Comparison of ENCODE assay signal across 25 cellular contexts in the genomic region with DNA sequence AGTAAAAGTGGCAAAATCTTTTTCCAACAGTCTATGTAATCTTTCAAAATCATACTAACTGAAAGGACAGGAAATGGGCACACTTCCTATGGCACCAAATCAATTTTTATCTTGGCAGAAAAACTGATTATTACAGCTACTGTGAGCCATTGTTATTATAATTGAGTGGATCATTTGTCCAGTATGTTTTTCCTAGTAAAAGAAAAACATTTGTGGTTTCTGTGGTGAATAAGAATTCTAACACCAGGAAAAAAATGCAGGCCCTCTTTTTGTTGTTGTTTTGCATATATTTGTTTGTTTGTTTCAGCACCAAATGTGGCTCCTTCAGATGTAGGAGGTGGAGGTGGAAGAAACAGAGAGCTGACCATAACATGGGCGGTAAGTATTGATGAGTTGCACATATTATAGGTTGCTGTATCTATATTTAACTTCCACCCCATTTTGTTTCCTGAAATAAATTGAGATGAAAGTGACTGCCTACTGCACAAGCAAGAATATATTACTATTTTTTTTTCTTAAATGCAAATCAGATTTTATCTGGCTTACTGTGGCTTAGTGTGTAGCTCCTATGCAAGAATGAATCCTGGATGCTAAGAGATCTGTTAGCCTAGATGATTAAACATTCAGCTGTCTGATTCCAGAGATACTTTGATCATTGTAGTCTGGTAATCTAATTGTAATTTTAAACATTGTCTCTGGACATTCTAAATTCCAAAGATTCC.
A peak's percentile ranks its signal among the peaks of the same experiment; 100 is the strongest.
DNase-seq lines count a peak whose midpoint lies in the region; TF ChIP-seq lines count a peak whose summit lies in the region.
"Had no signal": no experiment of that assay in that cellular context is flagged by ENCODE, and none has a peak within 500 bp of the region (broad histone marks: within the 10 kb centered on the region; RNA-seq: fewer than 3 reads in every experiment).

No MANE protein-coding gene starts in this region.

- TF ChIP-seq CTCF in astrocyte of the cerebellum (IDR thresholded peaks at IDR 0.05; ENCODE audit: low read depth, low read length, missing control alignments) (no peak), fibroblast of pulmonary artery (IDR thresholded peaks at IDR 0.05; ENCODE audit: low read length, missing control alignments) (no peak)

- H3K4me3 ChIP-seq in astrocyte of the cerebellum (ENCODE audit: low read depth, low read length): no peak overlapping the region
- no peak overlapping the region for H3K4me3 ChIP-seq in fibroblast of pulmonary artery (replicated peaks; ENCODE audit: low read depth, low read length)
- H3K4me3 ChIP-seq: body of pancreas, colonic mucosa, hepatocyte, neural progenitor cell, Peyer's patch, SJCRH30, skin epidermis had no signal

- in situ Hi-C loops in astrocyte of the cerebellum (cut with HindIII; ENCODE audit: low sequenced_read_pairs): no loop called here

- DNase-seq in NCI-H2029 treated with DMSO at 0.1 percent for 48 hours (lab: John Stamatoyannopoulos, UW): peak; percentile 7
- DNase-seq in NCI-H2029 (lab: John Stamatoyannopoulos, UW): no peak
- peak; percentile 61 for DNase-seq in astrocyte of the cerebellum (ENCODE audit: low read depth)
- DNase-seq in fibroblast of pulmonary artery (ENCODE audit: low read depth): peak; percentile 1
- DNase-seq in stromal cell of bone marrow (ENCODE audit: low read depth): peak; percentile 54
- DNase-seq in stimulated activated naive CD4-positive, alpha-beta T cell treated with Interleukin-2 at 50 U/mL for 16 hours (lab: John Stamatoyannopoulos, UW): no peak
- DNase-seq in NCI-H2196 treated with DMSO at 0.1 percent for 48 hours (lab: John Stamatoyannopoulos, UW; ENCODE audit: unreplicated experiment): no peak
- no peak for DNase-seq in activated CD4-positive, CD25-positive, alpha-beta regulatory T cell (lab: John Stamatoyannopoulos, UW)
- DNase-seq: activated CD4-positive, alpha-beta T cell treated with anti-CD3 and anti-CD28 coated beads, Interleukin-2, amount 10 ng/mL, durations not matched to agents 24 days and 14 days; activated naive CD4-positive, alpha-beta T cell treated with anti-CD3 and anti-CD28 coated beads, Interleukin-2, amount 50 U/mL, for 16 hours; BE2C; body of pancreas; colonic mucosa; COR-L47; DMS79; NCI-H1092; NCI-H446 treated with DMSO at 0.1 percent for 48 hours; NK-92 treated with Interleukin-12 subunit alpha and Interleukin-12 subunit beta, amount 100 ng/mL, for 24 hours; Peyer's patch; SJCRH30; stimulated activated CD4-positive, alpha-beta T cell treated with anti-CD3 and anti-CD28 coated beads, Interleukin-2, amount 100 ng/mL, for 24 hours; T-helper 17 cell had no signal

Comparison
In these comparisons a context has a peak if more than half of its experiments do, and no peak if none do; other contexts are left out.
1. DNase-seq: peak in NCI-H2029 treated with DMSO at 0.1 percent for 48 hours (single experiment), astrocyte of the cerebellum (single experiment), fibroblast of pulmonary artery (single experiment) and stromal cell of bone marrow (single experiment); none in NCI-H2029 (single experiment), stimulated activated naive CD4-positive, alpha-beta T cell treated with Interleukin-2 at 50 U/mL for 16 hours (single experiment), NCI-H2196 treated with DMSO at 0.1 percent for 48 hours (single experiment) and activated CD4-positive, CD25-positive, alpha-beta regulatory T cell (0 of 4).